26 cellular contexts compared by ENCODE assay signal in the genomic region with DNA sequence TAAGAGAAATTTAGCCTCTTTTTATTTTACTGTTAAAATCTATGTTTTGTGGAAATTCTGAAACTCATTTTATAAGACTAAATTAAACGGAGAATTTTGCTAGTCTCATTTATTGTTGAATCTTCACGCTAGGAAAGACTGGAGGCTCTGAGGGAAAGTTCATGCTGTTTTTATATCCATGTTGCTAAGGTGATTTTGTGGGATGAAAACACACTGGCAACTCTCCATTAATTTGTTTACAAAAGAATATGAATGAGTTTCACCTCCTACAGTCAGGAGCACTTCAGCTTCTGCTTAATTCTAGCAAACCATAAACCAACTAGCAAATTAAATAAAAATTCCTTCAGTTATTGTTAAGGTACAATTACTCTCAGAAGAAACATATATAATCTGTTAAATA.
DNase-seq lines count a peak whose midpoint lies in the region; ATAC-seq and TF ChIP-seq lines count a peak whose summit lies in the region.
"Had no signal": no experiment of that assay in that cellular context is flagged by ENCODE, and none has a peak within 500 bp of the region (broad histone marks: within the 10 kb centered on the region; RNA-seq: fewer than 3 reads in every experiment).

No MANE protein-coding gene starts in this region.

- in situ Hi-C loops in SK-MEL-5 (cut with HindIII; ENCODE audit: low pct_unique_long_range_greater_than_20kb, low sequenced_read_pairs): no loop called here

- H3K36me3 ChIP-seq in left lung: no peaks in the 10 kb centered on the region
- H3K36me3 ChIP-seq: upper lobe of right lung, WERI-Rb-1 had no signal

- H3K27ac ChIP-seq in left lung: peak overlapping the region in 1 of 2 donors; percentile 2
- H3K27ac ChIP-seq: A549, upper lobe of right lung, WERI-Rb-1 had no signal

- DNase-seq in COR-L47 (lab: John Stamatoyannopoulos, UW): peak; percentile 76
- DNase-seq in NCI-H1417 treated with DMSO at 0.1 percent for 48 hours (lab: John Stamatoyannopoulos, UW): peak; percentile 36
- DNase-seq in SK-MEL-5 (ENCODE audit: low read depth, low spot score): peak; percentile 32
- DNase-seq in left lung: no peak
- DNase-seq in stimulated activated CD4-positive, alpha-beta T cell treated with anti-CD3 and anti-CD28 coated beads, Interleukin-2, amount 100 ng/mL, for 48 hours: no peak
- DNase-seq in stimulated activated CD4-positive, alpha-beta T cell treated with anti-CD3 and anti-CD28 coated beads, Interleukin-12 subunit alpha, Interleukin-12 subunit beta, amount 100 ng/mL, for 4 hours: no peak
- DNase-seq: activated CD4-positive, alpha-beta T cell treated with anti-CD3 and anti-CD28 coated beads for 4 hours; activated naive CD4-positive, alpha-beta T cell treated with anti-CD3 and anti-CD28 coated beads, Interleukin-2, amount 50 U/mL, for 16 hours; AML-193; amniotic stem cell; CD4-positive, alpha-beta T cell; H7; hypothalamus; Kasumi-1; left colon; mammary epithelial cell; NCI-H187 treated with DMSO at 0.1 percent for 48 hours; NCI-H446; nephron progenitor cell; stimulated activated naive CD4-positive, alpha-beta T cell; T-cell; upper lobe of right lung; WERI-Rb-1 had no signal

- ATAC-seq in left lung (peak; percentile 82), HG03280 (IDR thresholded peaks at IDR 0.05; ENCODE audit: unreplicated experiment) (no peak), GM21529 (IDR thresholded peaks at IDR 0.05; ENCODE audit: unreplicated experiment) (no peak)
- ATAC-seq: A549, left colon, T-cell, upper lobe of right lung had no signal

- no peak overlapping the region for H3K4me3 ChIP-seq in left lung
- H3K4me3 ChIP-seq: A549, upper lobe of right lung had no signal

- peaks cover 0 to under 1% of the 10 kb centered on the region in 2 donors for H3K9me3 ChIP-seq in left lung
- H3K9me3 ChIP-seq: upper lobe of right lung had no signal

- no peak for TF ChIP-seq CTCF in left lung (IDR thresholded peaks at IDR 0.05)

- no peaks in the 10 kb centered on the region for H3K4me1 ChIP-seq in left lung
- H3K4me1 ChIP-seq: A549, upper lobe of right lung had no signal

- H3K27me3 ChIP-seq in left lung: no peaks in the 10 kb centered on the region
- H3K27me3 ChIP-seq: upper lobe of right lung had no signal

- intact Hi-C loops in left lung (cut with DNase I): no loop called here

Comparison
In these comparisons a context has a peak if more than half of its experiments do, and no peak if none do; other contexts are left out.
1. DNase-seq: peak in COR-L47 (single experiment), NCI-H1417 treated with DMSO at 0.1 percent for 48 hours (single experiment) and SK-MEL-5 (single experiment); none in left lung (0 of 2), stimulated activated CD4-positive, alpha-beta T cell treated with anti-CD3 and anti-CD28 coated beads, Interleukin-2, amount 100 ng/mL, for 48 hours (0 of 2) and stimulated activated CD4-positive, alpha-beta T cell treated with anti-CD3 and anti-CD28 coated beads, Interleukin-12 subunit alpha, Interleukin-12 subunit beta, amount 100 ng/mL, for 4 hours (single experiment).